Comparison of ENCODE assay signal across 8 cellular contexts in the genomic region with DNA sequence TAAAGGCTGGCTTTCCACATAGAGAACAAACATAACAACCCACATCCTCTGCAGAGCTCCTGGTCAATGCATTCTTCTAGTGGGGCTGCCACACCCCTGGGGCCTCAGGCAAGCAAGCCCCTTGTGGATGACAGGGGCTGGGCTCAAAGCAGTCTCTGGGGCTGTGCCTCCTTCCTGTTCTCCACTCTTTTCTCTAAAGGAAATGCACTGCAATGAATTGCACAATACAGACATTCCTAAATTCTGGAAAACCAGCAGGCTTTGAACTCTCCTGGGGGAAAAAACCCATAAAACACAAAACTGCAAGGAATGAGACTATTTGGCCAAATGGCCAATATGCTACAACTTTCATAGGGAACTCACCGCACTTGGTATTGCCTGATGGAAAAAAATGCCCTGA.
A peak's percentile ranks its signal among the peaks of the same experiment; 100 is the strongest.
DNase-seq lines count a peak whose midpoint lies in the region; TF ChIP-seq lines count a peak whose summit lies in the region.
"Not testable (repeated sequence)": the region's sequence is repeated elsewhere in the genome, so short reads cannot be mapped to it uniquely, and the experiment has no call there.

No MANE protein-coding gene starts in this region.

- H3K36me3 ChIP-seq in liver (ENCODE audit: control insufficient read depth in 4 of 4, insufficient read depth in 3 of 4, low read depth in 1 of 4, low read length in 3 of 4): not testable (repeated sequence)

- not testable (repeated sequence) for TF ChIP-seq RAD21 in liver (IDR thresholded peaks at IDR 0.05)

- TF ChIP-seq CTCF in MCF 10A (IDR thresholded peaks at IDR 0.05; ENCODE audit: unreplicated experiment); fibroblast of the aortic adventitia (IDR thresholded peaks at IDR 0.05; ENCODE audit: insufficient read depth, low read length); liver (IDR thresholded peaks at IDR 0.05; ENCODE audit: low read depth, low read length, missing input control): not testable (repeated sequence)

- CTCF ChIA-PET in MCF 10A (lab: Yijun Ruan, JAX): not testable (repeated sequence)

- not testable (repeated sequence) for H3K9me3 Mint-ChIP-seq in MCF 10A (ENCODE audit: unreplicated experiment)

- 91% methylated on average over 1 of the region's 1 CpG for WGBS in liver

- not testable (repeated sequence) for H3K4me1 ChIP-seq in liver (ENCODE audit: control insufficient read depth in 4 of 4, insufficient read depth in 4 of 4, low read length in 3 of 4)

- not testable (repeated sequence) for H3K36me3 Mint-ChIP-seq in MCF 10A (ENCODE audit: insufficient read depth, unreplicated experiment)

- H3K4me3 ChIP-seq in fibroblast of the aortic adventitia (ENCODE audit: low read depth, low read length); liver (ENCODE audit: low read depth in 1 of 3, low read length in 3 of 3); skeletal muscle cell (ENCODE audit: low read depth, low read length): not testable (repeated sequence)

- not testable (repeated sequence) for H3K27ac Mint-ChIP-seq in MCF 10A (ENCODE audit: low read depth, unreplicated experiment)

- H3K27ac ChIP-seq in liver (ENCODE audit: low read depth in 1 of 2, low read length in 2 of 2): not testable (repeated sequence)

- H3K9ac ChIP-seq in liver (ENCODE audit: low read depth in 1 of 2, low read length in 2 of 2): not testable (repeated sequence)

- H3K27me3 ChIP-seq in liver (ENCODE audit: control insufficient read depth in 4 of 4, insufficient read depth in 4 of 4, low read length in 3 of 4): not testable (repeated sequence)

- intact Hi-C loops in MCF 10A (cut with micrococcal nuclease): not testable (repeated sequence)

- not testable (repeated sequence) for H3K27me3 Mint-ChIP-seq in MCF 10A (ENCODE audit: insufficient read depth, unreplicated experiment)

- POLR2A ChIA-PET in MCF 10A (lab: Yijun Ruan, JAX): not testable (repeated sequence)

- H3K9me3 ChIP-seq in liver (ENCODE audit: control insufficient read depth in 4 of 4, low read length in 3 of 4): not testable (repeated sequence)

- BruUV-seq in MCF 10A (replicated peaks; lab: Mats Ljungman, UMichigan): not testable (repeated sequence)

- peak; percentile 70 for DNase-seq in A172 (ENCODE audit: low spot score)
- peak; percentile 58 for DNase-seq in GM04503 (ENCODE audit: low read depth)
- DNase-seq in LoVo (ENCODE audit: low spot score): peak; percentile 17
- peak; percentile 78 for DNase-seq in SW480 (ENCODE audit: low spot score)
- DNase-seq in MCF 10A (ENCODE audit: unreplicated experiment): peak; percentile 27
- DNase-seq in fibroblast of the aortic adventitia (ENCODE audit: low read depth): peak; percentile 91
- peak; percentile 31 for DNase-seq in skeletal muscle cell (ENCODE audit: low read depth)

- peaks cover 10% of the 10 kb centered on the region for H3K4me1 Mint-ChIP-seq in MCF 10A (ENCODE audit: insufficient read depth, unreplicated experiment)

- not testable (repeated sequence) for H3K4me3 Mint-ChIP-seq in MCF 10A (ENCODE audit: unreplicated experiment)

TF ChIP-seq in liver, 16 proteins besides CTCF, POLR2A, EP300 and RAD21:
- TF ChIP-seq, protein P1, sequence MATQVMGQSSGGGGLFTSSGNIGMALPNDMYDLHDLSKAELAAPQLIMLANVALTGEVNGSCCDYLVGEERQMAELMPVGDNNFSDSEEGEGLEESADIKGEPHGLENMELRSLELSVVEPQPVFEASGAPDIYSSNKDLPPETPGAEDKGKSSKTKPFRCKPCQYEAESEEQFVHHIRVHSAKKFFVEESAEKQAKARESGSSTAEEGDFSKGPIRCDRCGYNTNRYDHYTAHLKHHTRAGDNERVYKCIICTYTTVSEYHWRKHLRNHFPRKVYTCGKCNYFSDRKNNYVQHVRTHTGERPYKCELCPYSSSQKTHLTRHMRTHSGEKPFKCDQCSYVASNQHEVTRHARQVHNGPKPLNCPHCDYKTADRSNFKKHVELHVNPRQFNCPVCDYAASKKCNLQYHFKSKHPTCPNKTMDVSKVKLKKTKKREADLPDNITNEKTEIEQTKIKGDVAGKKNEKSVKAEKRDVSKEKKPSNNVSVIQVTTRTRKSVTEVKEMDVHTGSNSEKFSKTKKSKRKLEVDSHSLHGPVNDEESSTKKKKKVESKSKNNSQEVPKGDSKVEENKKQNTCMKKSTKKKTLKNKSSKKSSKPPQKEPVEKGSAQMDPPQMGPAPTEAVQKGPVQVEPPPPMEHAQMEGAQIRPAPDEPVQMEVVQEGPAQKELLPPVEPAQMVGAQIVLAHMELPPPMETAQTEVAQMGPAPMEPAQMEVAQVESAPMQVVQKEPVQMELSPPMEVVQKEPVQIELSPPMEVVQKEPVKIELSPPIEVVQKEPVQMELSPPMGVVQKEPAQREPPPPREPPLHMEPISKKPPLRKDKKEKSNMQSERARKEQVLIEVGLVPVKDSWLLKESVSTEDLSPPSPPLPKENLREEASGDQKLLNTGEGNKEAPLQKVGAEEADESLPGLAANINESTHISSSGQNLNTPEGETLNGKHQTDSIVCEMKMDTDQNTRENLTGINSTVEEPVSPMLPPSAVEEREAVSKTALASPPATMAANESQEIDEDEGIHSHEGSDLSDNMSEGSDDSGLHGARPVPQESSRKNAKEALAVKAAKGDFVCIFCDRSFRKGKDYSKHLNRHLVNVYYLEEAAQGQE (IDR thresholded peaks at IDR 0.05): peak; percentile 66

Comparison
In these comparisons a context has a peak if more than half of its experiments do, and no peak if none do; other contexts are left out.
1. DNase-seq: peak in every context shown above with its lines; median percentile 91 in fibroblast of the aortic adventitia; 78 in SW480; 70 in A172; 58 in GM04503; 31 in skeletal muscle cell; 27 in MCF 10A; 17 in LoVo.